In genomic region chr7:25353191-25353590, GRCh38 we compare ENCODE assay signal across 30 cellular contexts.
"Had no signal": no experiment of that assay in that cellular context is flagged by ENCODE, and none has a peak within 500 bp of the region (broad histone marks: within the 10 kb centered on the region; RNA-seq: fewer than 3 reads in every experiment).

No MANE protein-coding gene starts in this region.

- H3K9me3 Mint-ChIP-seq: activated CD4-positive, alpha-beta T cell treated with anti-CD3 and anti-CD28 coated beads, Interleukin-2, amount 10 ng/mL, durations not matched to agents 24 days and 14 days; activated CD8-positive, alpha-beta T cell treated with anti-CD3 and anti-CD28 coated beads for 36 hours; activated naive CD8-positive, alpha-beta T cell treated with anti-CD3 and anti-CD28 coated beads for 36 hours; activated T-cell treated with anti-CD3 and anti-CD28 coated beads, Interleukin-2, amount 50 U/mL, for 72 hours; activated T-helper 17 cell treated with anti-CD3 and anti-CD28 coated beads, Interleukin-2, amount 50 U/mL, for 72 hours had no signal

- H3K4me2 ChIP-seq: KMS-11 had no signal

- H3K36me3 Mint-ChIP-seq: activated naive CD8-positive, alpha-beta T cell treated with anti-CD3 and anti-CD28 coated beads for 36 hours had no signal

- H3K27ac Mint-ChIP-seq: activated CD4-positive, alpha-beta T cell treated with anti-CD3 and anti-CD28 coated beads, Interleukin-2, amount 10 ng/mL, durations not matched to agents 24 days and 14 days; activated CD8-positive, alpha-beta T cell treated with anti-CD3 and anti-CD28 coated beads for 36 hours; activated naive CD8-positive, alpha-beta T cell treated with anti-CD3 and anti-CD28 coated beads for 36 hours; activated T-cell treated with anti-CD3 and anti-CD28 coated beads, Interleukin-2, amount 50 U/mL, for 72 hours; activated T-helper 17 cell treated with anti-CD3 and anti-CD28 coated beads, Interleukin-2, amount 50 U/mL, for 72 hours had no signal

- H3K27ac ChIP-seq: brain microvascular endothelial cell, KMS-11, Peyer's patch, RWPE1, WERI-Rb-1 had no signal

- H3K9me3 ChIP-seq: Peyer's patch had no signal

- ATAC-seq: activated CD8-positive, alpha-beta T cell treated with anti-CD3 and anti-CD28 coated beads for 36 hours; activated T-cell treated with anti-CD3 and anti-CD28 coated beads, Interleukin-2, amount 50 U/mL, for 72 hours; activated T-helper 17 cell treated with anti-CD3 and anti-CD28 coated beads, Interleukin-2, amount 50 U/mL, for 72 hours; PC-3; Right ventricle myocardium inferior had no signal

- H3K36me3 ChIP-seq: brain microvascular endothelial cell, Peyer's patch, WERI-Rb-1 had no signal

- H3K4me3 Mint-ChIP-seq: activated CD4-positive, alpha-beta T cell treated with anti-CD3 and anti-CD28 coated beads, Interleukin-2, amount 10 ng/mL, durations not matched to agents 24 days and 14 days; activated CD8-positive, alpha-beta T cell treated with anti-CD3 and anti-CD28 coated beads for 36 hours; activated naive CD8-positive, alpha-beta T cell treated with anti-CD3 and anti-CD28 coated beads for 36 hours; activated T-cell treated with anti-CD3 and anti-CD28 coated beads, Interleukin-2, amount 50 U/mL, for 72 hours; activated T-helper 17 cell treated with anti-CD3 and anti-CD28 coated beads, Interleukin-2, amount 50 U/mL, for 72 hours had no signal

- H3K27me3 Mint-ChIP-seq: activated CD4-positive, alpha-beta T cell treated with anti-CD3 and anti-CD28 coated beads, Interleukin-2, amount 10 ng/mL, durations not matched to agents 24 days and 14 days had no signal

- H3K27me3 ChIP-seq: brain microvascular endothelial cell, Peyer's patch had no signal

- DNase-seq: activated CD4-positive, alpha-beta T cell treated with anti-CD3 and anti-CD28 coated beads, Interleukin-2, amount 10 ng/mL, durations not matched to agents 24 days and 14 days; activated CD4-positive, alpha-beta T cell treated with anti-CD3 and anti-CD28 coated beads, Interleukin-2, amount 50 U/mL, for 4 hours; activated CD4-positive, CD25-positive, alpha-beta regulatory T cell; activated CD8-positive, alpha-beta T cell treated with anti-CD3 and anti-CD28 coated beads for 36 hours; activated effector memory CD4-positive, alpha-beta T cell treated with anti-CD3 and anti-CD28 coated beads, Interleukin-2, amount 50 U/mL, for 16 hours; activated naive CD4-positive, alpha-beta T cell; activated naive CD4-positive, alpha-beta T cell treated with anti-CD3 and anti-CD28 coated beads, Interleukin-2, amount 50 U/mL, for 16 hours; activated naive CD8-positive, alpha-beta T cell treated with anti-CD3 and anti-CD28 coated beads for 36 hours; activated T-cell treated with anti-CD3 and anti-CD28 coated beads, Interleukin-2, amount 50 U/mL, for 1 hour; activated T-cell treated with anti-CD3 and anti-CD28 coated beads, Interleukin-2, amount 50 U/mL, for 72 hours; amniotic stem cell; aorta; brain microvascular endothelial cell; cerebellar nuclear complex; NCI-H1105; NCI-H1417 treated with DMSO at 0.1 percent for 48 hours; NCI-H187 treated with DMSO at 0.1 percent for 48 hours; NCI-H2081; NCI-H226; NCI-H446 treated with DMSO at 0.1 percent for 48 hours; NCI-H524; PC-3; Peyer's patch; SIG-M5; T1000; WERI-Rb-1 had no signal

- H3K4me3 ChIP-seq: Peyer's patch had no signal

- H3K4me1 ChIP-seq: Peyer's patch had no signal

- H3K4me1 Mint-ChIP-seq: activated T-helper 17 cell treated with anti-CD3 and anti-CD28 coated beads, Interleukin-2, amount 50 U/mL, for 72 hours had no signal

- H3K9ac ChIP-seq: KMS-11 had no signal
